ENCODE assay signal across 16 cellular contexts in genomic region chr19:13652810-13653590, GRCh38.
DNase-seq lines count a peak whose midpoint lies in the region; ATAC-seq and TF ChIP-seq lines count a peak whose summit lies in the region.
"Had no signal": no experiment of that assay in that cellular context is flagged by ENCODE, and none has a peak within 500 bp of the region (broad histone marks: within the 10 kb centered on the region; RNA-seq: fewer than 3 reads in every experiment).

No MANE protein-coding gene starts in this region.

- peak; percentile 22 for DNase-seq in COLO668 (lab: John Stamatoyannopoulos, UW; ENCODE audit: unreplicated experiment)
- peak; percentile 12 for DNase-seq in GDM1 (lab: John Stamatoyannopoulos, UW)
- peak; percentile 80 for DNase-seq in NCI-H510A treated with DMSO at 0.1 percent for 48 hours (lab: John Stamatoyannopoulos, UW)
- no peak for DNase-seq in WTC11 (ENCODE audit: low spot score)
- DNase-seq in HPDE6-E6E7 (ENCODE audit: extremely low spot score), result no peak
- DNase-seq: activated CD4-positive, alpha-beta T cell treated with anti-CD3 and anti-CD28 coated beads for 1 hour; activated naive CD4-positive, alpha-beta T cell; effector memory CD4-positive, alpha-beta T cell; EL; GOT3; hypothalamus; left lung; NCI-H1092 treated with DMSO at 0.1 percent for 48 hours; NCI-H524 had no signal

- peak; percentile 62 for ATAC-seq in WTC11
- ATAC-seq in HG03520 (IDR thresholded peaks at IDR 0.05; ENCODE audit: unreplicated experiment), result no peak
- no peak for ATAC-seq in HG03432 (IDR thresholded peaks at IDR 0.05; ENCODE audit: unreplicated experiment)
- ATAC-seq: left lung had no signal

- no peak overlapping the region for H3K27ac Mint-ChIP-seq in WTC11

- TF ChIP-seq CTCF in WTC11 (IDR thresholded peaks at IDR 0.05), result no peak

- CTCF ChIA-PET in WTC11 (lab: Charles Lee), result interaction anchor here (0.9 kb wide), 1 partner anchor 68 kb away, joined by 3 read pairs; no protein-coding TSS in a partner anchor

- peaks cover 43% of the 10 kb centered on the region for H3K9me3 Mint-ChIP-seq in WTC11

- H3K27me3 Mint-ChIP-seq in WTC11 (ENCODE audit: low read depth), result peaks cover 11% of the 10 kb centered on the region; the same call in 1 of the 2 replicates

- peaks cover 24% of the 10 kb centered on the region for H3K36me3 Mint-ChIP-seq in WTC11

- no peaks in the 10 kb centered on the region for H3K4me1 Mint-ChIP-seq in WTC11

- no peak overlapping the region for H3K4me3 Mint-ChIP-seq in WTC11

- POLR2A ChIA-PET in WTC11 (lab: Charles Lee), result no interaction called here

TF ChIP-seq in WTC11, 78 proteins besides CTCF, POLR2A, EP300 and RAD21:
- TF ChIP-seq JUN (CRISPR knock-in tag; IDR thresholded peaks at IDR 0.05), result no peak
- peak; percentile 90 for TF ChIP-seq ZNF121 (CRISPR knock-in tag; IDR thresholded peaks at IDR 0.05)
- no peak for TF ChIP-seq STAT6 (CRISPR knock-in tag; conservative IDR thresholded peaks at IDR 0.05; ENCODE audit: low read depth)
- TF ChIP-seq TEAD4 (CRISPR knock-in tag; IDR thresholded peaks at IDR 0.05), result no peak
- 0 out of 2 replicates have a peak, but pooled peaks have one; percentile 11 for TF ChIP-seq GTF2I (CRISPR knock-in tag; conservative IDR thresholded peaks at IDR 0.05)
- no peak for TF ChIP-seq AFF4 (CRISPR knock-in tag; IDR thresholded peaks at IDR 0.05; ENCODE audit: borderline replicate concordance)
- TF ChIP-seq ZNF425 (CRISPR knock-in tag; conservative IDR thresholded peaks at IDR 0.05), result no peak
- TF ChIP-seq ZNF512 (CRISPR knock-in tag; IDR thresholded peaks at IDR 0.05; ENCODE audit: borderline replicate concordance), result no peak
- TF ChIP-seq SP1 (CRISPR knock-in tag; conservative IDR thresholded peaks at IDR 0.05), result no peak

Comparison
In these comparisons a context has a peak if more than half of its experiments do, and no peak if none do; other contexts are left out.
1. DNase-seq: peak in COLO668 (single experiment), GDM1 (single experiment) and NCI-H510A treated with DMSO at 0.1 percent for 48 hours (single experiment); none in WTC11 (single experiment) and HPDE6-E6E7 (single experiment).